ENCODE assay signal across 8 cellular contexts in the genomic region with DNA sequence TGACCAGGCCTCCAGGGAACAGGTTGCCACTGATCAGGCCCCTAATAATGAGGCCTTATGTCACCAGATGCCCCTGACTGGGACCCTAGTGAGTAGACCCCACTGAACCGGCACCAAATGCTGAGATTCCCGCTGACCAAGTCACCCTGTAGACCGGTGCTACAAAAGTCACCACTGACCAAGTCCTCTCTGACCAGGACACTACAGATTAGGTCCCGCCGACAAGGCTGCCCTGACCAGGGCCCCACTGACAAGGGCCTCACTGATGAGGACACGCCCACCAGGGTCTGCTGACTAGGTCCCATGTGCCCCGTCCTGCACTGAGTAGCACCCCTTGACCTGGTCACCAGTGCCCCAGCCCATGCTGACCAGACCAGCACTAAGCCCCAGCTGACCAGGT.
DNase-seq lines count a peak whose midpoint lies in the region; ATAC-seq and TF ChIP-seq lines count a peak whose summit lies in the region.
"Not testable (repeated sequence)": the region's sequence is repeated elsewhere in the genome, so short reads cannot be mapped to it uniquely, and the experiment has no call there.

No MANE protein-coding gene starts in this region.

- not testable (repeated sequence) for H3K4me3 ChIP-seq in breast epithelium, hepatocyte, lung, transverse colon

- H2AFZ ChIP-seq in hepatocyte = not testable (repeated sequence)

- not testable (repeated sequence) for H3K27ac ChIP-seq in breast epithelium; hepatocyte; lung (ENCODE audit: low read depth in 1 of 2, low read length in 1 of 2); transverse colon

- H3K4me1 ChIP-seq in breast epithelium; hepatocyte (ENCODE audit: insufficient read depth); lung (ENCODE audit: control insufficient read depth in 2 of 2, insufficient read depth in 2 of 2, low read length in 2 of 2); transverse colon: not testable (repeated sequence)

- H3K9me3 ChIP-seq in breast epithelium; hepatocyte (ENCODE audit: low read depth); lung (ENCODE audit: control insufficient read depth in 2 of 2, insufficient read depth in 1 of 2, low read length in 1 of 2); transverse colon: not testable (repeated sequence)

- H3K4me3 Mint-ChIP-seq in HFFc6; activated CD4-positive, alpha-beta T cell treated with anti-CD3 and anti-CD28 coated beads, Interleukin-2, amount 10 ng/mL, durations not matched to agents 24 days and 14 days: not testable (repeated sequence)

- not testable (repeated sequence) for H3K27me3 ChIP-seq in breast epithelium; hepatocyte; lung (ENCODE audit: control insufficient read depth, insufficient read depth); transverse colon

- in situ Hi-C loops in transverse colon (cut with MboI; ENCODE audit: low pct_ligation_motif_present in 1 of 4, low pct_unique_long_range_greater_than_20kb in 1 of 4, low sequenced_read_pairs in 3 of 4) = not testable (repeated sequence)

- H3K4me1 Mint-ChIP-seq in HFFc6 (ENCODE audit: low read depth); activated CD4-positive, alpha-beta T cell treated with anti-CD3 and anti-CD28 coated beads, Interleukin-2, amount 10 ng/mL, durations not matched to agents 24 days and 14 days: not testable (repeated sequence)

- TF ChIP-seq CTCF in HFFc6 (IDR thresholded peaks at IDR 0.05); breast epithelium (IDR thresholded peaks at IDR 0.05); hepatocyte (IDR thresholded peaks at IDR 0.05; ENCODE audit: poor library complexity); lung (IDR thresholded peaks at IDR 0.05; ENCODE audit: control extremely low read depth, extremely low read depth); transverse colon (IDR thresholded peaks at IDR 0.05): not testable (repeated sequence)

- not testable (repeated sequence) for H3K36me3 Mint-ChIP-seq in HFFc6 (ENCODE audit: low read depth); activated CD4-positive, alpha-beta T cell treated with anti-CD3 and anti-CD28 coated beads, Interleukin-2, amount 10 ng/mL, durations not matched to agents 24 days and 14 days (ENCODE audit: low read depth)

- not testable (repeated sequence) for ATAC-seq in lung (ENCODE audit: insufficient read depth, low FRiP score)

- WGBS in hepatocyte (ENCODE audit: low lambda C conversion rate, missing lambda C conversion rate) = 71% methylated on average over 7 of the region's 7 CpGs
- WGBS in lung, 2 donors = 80 to 81% methylated on average over 7 of the region's 7 CpGs
- 86 to 93% methylated on average over 3 to 7 of the region's 7 CpGs for WGBS in transverse colon (ENCODE audit: low coverage in 1 of 2), 2 donors

- not testable (repeated sequence) for H3K36me3 ChIP-seq in breast epithelium; hepatocyte (replicated peaks; ENCODE audit: insufficient read depth, low read depth); lung (ENCODE audit: control insufficient read depth in 2 of 2, insufficient read depth in 2 of 2, low read length in 2 of 2); transverse colon

- TF ChIP-seq POLR2A in breast epithelium (IDR thresholded peaks at IDR 0.05); transverse colon (IDR thresholded peaks at IDR 0.05): not testable (repeated sequence)

- H3K79me2 ChIP-seq in hepatocyte = not testable (repeated sequence)

- not testable (repeated sequence) for H3K9me3 Mint-ChIP-seq in HFFc6; activated CD4-positive, alpha-beta T cell treated with anti-CD3 and anti-CD28 coated beads, Interleukin-2, amount 10 ng/mL, durations not matched to agents 24 days and 14 days

- H3K9me2 ChIP-seq in hepatocyte (replicated peaks; ENCODE audit: insufficient read depth) = not testable (repeated sequence)

- not testable (repeated sequence) for H3K27me3 Mint-ChIP-seq in HFFc6 (ENCODE audit: insufficient read depth); activated CD4-positive, alpha-beta T cell treated with anti-CD3 and anti-CD28 coated beads, Interleukin-2, amount 10 ng/mL, durations not matched to agents 24 days and 14 days

- TF ChIP-seq EP300 in transverse colon (IDR thresholded peaks at IDR 0.05; ENCODE audit: low read depth) = not testable (repeated sequence)

- H4K20me1 ChIP-seq in hepatocyte (ENCODE audit: insufficient read depth, poor library complexity, severe bottlenecking) = not testable (repeated sequence)

- DNase-seq in HFFc6 (peak; percentile 0), breast epithelium (ENCODE audit: low spot score in 2 of 2) (peak; percentile 17 to 50), fibroblast of gingiva (ENCODE audit: low read depth) (peak; percentile 0), hepatocyte (ENCODE audit: low spot score) (peak; percentile 1), lung (ENCODE audit: low spot score) (peak; percentile 28), posterior vena cava (ENCODE audit: low spot score) (peak; percentile 73), transverse colon (peak; percentile 6)
- DNase-seq in activated CD4-positive, alpha-beta T cell treated with anti-CD3 and anti-CD28 coated beads, Interleukin-2, amount 10 ng/mL, durations not matched to agents 24 days and 14 days = peak; percentile 56

- not testable (repeated sequence) for H3K4me2 ChIP-seq in hepatocyte

- intact Hi-C loops in activated CD4-positive, alpha-beta T cell treated with anti-CD3 and anti-CD28 coated beads, Interleukin-2, amount 10 ng/mL, durations not matched to agents 24 days and 14 days (cut with micrococcal nuclease); breast epithelium (cut with DNase I; ENCODE audit: low total_unique reads); posterior vena cava (cut with DNase I); transverse colon (cut with DNase I; ENCODE audit: low total_unique reads): not testable (repeated sequence)

- not testable (repeated sequence) for H3K27ac Mint-ChIP-seq in HFFc6; activated CD4-positive, alpha-beta T cell treated with anti-CD3 and anti-CD28 coated beads, Interleukin-2, amount 10 ng/mL, durations not matched to agents 24 days and 14 days

Comparison
In these comparisons a context has a peak if more than half of its experiments do, and no peak if none do; other contexts are left out.
1. DNase-seq: peak in every context shown above with its lines; median percentile 73 in posterior vena cava; 56 in activated CD4-positive, alpha-beta T cell treated with anti-CD3 and anti-CD28 coated beads, Interleukin-2, amount 10 ng/mL, durations not matched to agents 24 days and 14 days; 34 in breast epithelium; 28 in lung; 6 in transverse colon; 1 in hepatocyte; 0 in HFFc6; 0 in fibroblast of gingiva.